In genomic region chr1:39326836-39327235, GRCh38 we compare ENCODE assay signal across 1 cellular context.
A peak's percentile ranks its signal among the peaks of the same experiment; 100 is the strongest.
TF ChIP-seq lines count a peak whose summit lies in the region.

No MANE protein-coding gene starts in this region.

TF ChIP-seq in GM12878, 131 proteins besides CTCF, POLR2A, EP300 and RAD21:
- TF ChIP-seq, protein P1, sequence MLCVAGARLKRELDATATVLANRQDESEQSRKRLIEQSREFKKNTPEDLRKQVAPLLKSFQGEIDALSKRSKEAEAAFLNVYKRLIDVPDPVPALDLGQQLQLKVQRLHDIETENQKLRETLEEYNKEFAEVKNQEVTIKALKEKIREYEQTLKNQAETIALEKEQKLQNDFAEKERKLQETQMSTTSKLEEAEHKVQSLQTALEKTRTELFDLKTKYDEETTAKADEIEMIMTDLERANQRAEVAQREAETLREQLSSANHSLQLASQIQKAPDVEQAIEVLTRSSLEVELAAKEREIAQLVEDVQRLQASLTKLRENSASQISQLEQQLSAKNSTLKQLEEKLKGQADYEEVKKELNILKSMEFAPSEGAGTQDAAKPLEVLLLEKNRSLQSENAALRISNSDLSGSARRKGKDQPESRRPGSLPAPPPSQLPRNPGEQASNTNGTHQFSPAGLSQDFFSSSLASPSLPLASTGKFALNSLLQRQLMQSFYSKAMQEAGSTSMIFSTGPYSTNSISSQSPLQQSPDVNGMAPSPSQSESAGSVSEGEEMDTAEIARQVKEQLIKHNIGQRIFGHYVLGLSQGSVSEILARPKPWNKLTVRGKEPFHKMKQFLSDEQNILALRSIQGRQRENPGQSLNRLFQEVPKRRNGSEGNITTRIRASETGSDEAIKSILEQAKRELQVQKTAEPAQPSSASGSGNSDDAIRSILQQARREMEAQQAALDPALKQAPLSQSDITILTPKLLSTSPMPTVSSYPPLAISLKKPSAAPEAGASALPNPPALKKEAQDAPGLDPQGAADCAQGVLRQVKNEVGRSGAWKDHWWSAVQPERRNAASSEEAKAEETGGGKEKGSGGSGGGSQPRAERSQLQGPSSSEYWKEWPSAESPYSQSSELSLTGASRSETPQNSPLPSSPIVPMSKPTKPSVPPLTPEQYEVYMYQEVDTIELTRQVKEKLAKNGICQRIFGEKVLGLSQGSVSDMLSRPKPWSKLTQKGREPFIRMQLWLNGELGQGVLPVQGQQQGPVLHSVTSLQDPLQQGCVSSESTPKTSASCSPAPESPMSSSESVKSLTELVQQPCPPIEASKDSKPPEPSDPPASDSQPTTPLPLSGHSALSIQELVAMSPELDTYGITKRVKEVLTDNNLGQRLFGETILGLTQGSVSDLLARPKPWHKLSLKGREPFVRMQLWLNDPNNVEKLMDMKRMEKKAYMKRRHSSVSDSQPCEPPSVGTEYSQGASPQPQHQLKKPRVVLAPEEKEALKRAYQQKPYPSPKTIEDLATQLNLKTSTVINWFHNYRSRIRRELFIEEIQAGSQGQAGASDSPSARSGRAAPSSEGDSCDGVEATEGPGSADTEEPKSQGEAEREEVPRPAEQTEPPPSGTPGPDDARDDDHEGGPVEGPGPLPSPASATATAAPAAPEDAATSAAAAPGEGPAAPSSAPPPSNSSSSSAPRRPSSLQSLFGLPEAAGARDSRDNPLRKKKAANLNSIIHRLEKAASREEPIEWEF (IDR thresholded peaks at IDR 0.05; ENCODE audit: insufficient replicate concordance, low read depth, low read length): no peak
- TF ChIP-seq RUNX3 (IDR thresholded peaks at IDR 0.05; ENCODE audit: low read length): no peak
- peak; percentile 60; the same call in 1 of the 2 replicates for TF ChIP-seq CREB1 (IDR thresholded peaks at IDR 0.05; ENCODE audit: low read depth)
